Comparison of ENCODE assay signal across 10 cellular contexts in genomic region chr14:23051482-23051881, GRCh38. TPM values are rescaled to one million over a fixed set of nuclear protein-coding genes. Genes with fewer than 3 reads are reported as not detected.
"Had no signal": no experiment of that assay in that cellular context is flagged by ENCODE, and none has a peak within 500 bp of the region (broad histone marks: within the 10 kb centered on the region; RNA-seq: fewer than 3 reads in every experiment).

No MANE protein-coding gene starts in this region.

- DNase-seq: HCEC 1CT, IMR-90, KG1 had no signal

- H3K4me3 ChIP-seq: GM23338, K562 had no signal

- FAIRE-seq: H1, H54 had no signal

- H3K27ac ChIP-seq: HL-60 had no signal

RNA-seq across cellular contexts. Expression of gene PSMB11, which starts 9.5 kb away (rescaled TPM):
- total RNA-seq: H1, H9, HT1080, IMR-90, K562 had no signal
- polyA plus RNA-seq: GM23338, H1, IMR-90, K562 had no signal
